ENCODE assay signal across 9 cellular contexts in genomic region chr2:239327536-239328305, GRCh38.
A peak's percentile ranks its signal among the peaks of the same experiment; 100 is the strongest.
DNase-seq lines count a peak whose midpoint lies in the region; ATAC-seq, FAIRE-seq and TF ChIP-seq lines count a peak whose summit lies in the region.
"Had no signal": no experiment of that assay in that cellular context is flagged by ENCODE, and none has a peak within 500 bp of the region (broad histone marks: within the 10 kb centered on the region; RNA-seq: fewer than 3 reads in every experiment).

No MANE protein-coding gene starts in this region.

- FAIRE-seq in D721Med (lab: Jason Lieb, UNC): no peak
- FAIRE-seq: colon had no signal

- intact Hi-C loops in sigmoid colon (cut with DNase I): loop anchor here (1.0 to 10.0 kb wide), 3 partner anchors 17 to 1463 kb away; no protein-coding TSS in a partner anchor

- ATAC-seq in GM19043 (IDR thresholded peaks at IDR 0.05; ENCODE audit: low read depth, unreplicated experiment): peak; percentile 32
- peak; percentile 19 for ATAC-seq in HG03342 (IDR thresholded peaks at IDR 0.05; ENCODE audit: unreplicated experiment)
- no peak for ATAC-seq in GM18505 (IDR thresholded peaks at IDR 0.05; ENCODE audit: unreplicated experiment)

- H3K27ac ChIP-seq in esophagus (ENCODE audit: low read depth in 2 of 2, low read length in 1 of 2): peak overlapping the region; percentile 86 to 91
- peak overlapping the region; percentile 92 to 97 (median 96) for H3K27ac ChIP-seq in sigmoid colon

- H3K9me3 ChIP-seq in esophagus (ENCODE audit: control insufficient read depth in 2 of 2, insufficient read depth in 1 of 2, low read depth in 1 of 2, low read length in 1 of 2) (no peaks in the 10 kb centered on the region), sigmoid colon (no peaks in the 10 kb centered on the region)

- TF ChIP-seq POLR2A in sigmoid colon (IDR thresholded peaks at IDR 0.05) (no peak), GM18505 (IDR thresholded peaks at IDR 0.05; ENCODE audit: borderline replicate concordance, extremely low read depth, insufficient read depth, insufficient read length) (no peak)

- no peak for DNase-seq in sigmoid colon
- no peak for DNase-seq in DMS79 (lab: John Stamatoyannopoulos, UW)
- DNase-seq in NCI-H526 (lab: John Stamatoyannopoulos, UW): no peak
- no peak for DNase-seq in D721Med (ENCODE audit: insufficient read length, low spot score)

- TF ChIP-seq EP300 in sigmoid colon (IDR thresholded peaks at IDR 0.05): no peak

- TF ChIP-seq CTCF in sigmoid colon (IDR thresholded peaks at IDR 0.05) (no peak), D721Med (IDR thresholded peaks at IDR 0.05; ENCODE audit: insufficient read depth, missing control alignments) (no peak)

- whole genome bisulfite sequencing in esophagus, 2 donors: 60 to 64% methylated on average over 11 of the region's 11 CpGs
- WGBS in sigmoid colon, 2 donors: 64 to 85% methylated on average over 11 of the region's 11 CpGs

- H3K27me3 ChIP-seq in esophagus (ENCODE audit: control insufficient read depth in 1 of 2, insufficient read depth in 2 of 2, low read length in 2 of 2) (no peaks in the 10 kb centered on the region), sigmoid colon (no peaks in the 10 kb centered on the region)

- H3K36me3 ChIP-seq in esophagus (ENCODE audit: control insufficient read depth in 2 of 2, insufficient read depth in 2 of 2, low read length in 1 of 2): no peaks in the 10 kb centered on the region
- H3K36me3 ChIP-seq in sigmoid colon: no peaks in the 10 kb centered on the region

- H3K4me1 ChIP-seq in esophagus (ENCODE audit: control insufficient read depth in 2 of 2, insufficient read depth in 2 of 2, low read length in 1 of 2): peaks cover 9 to 30% of the 10 kb centered on the region in 2 donors
- peaks cover 0 to 100% (median 84%) of the 10 kb centered on the region in 4 donors for H3K4me1 ChIP-seq in sigmoid colon

- H3K4me3 ChIP-seq in esophagus (ENCODE audit: low read depth in 1 of 2, low read length in 2 of 2): no peak overlapping the region
- H3K4me3 ChIP-seq in sigmoid colon: peak overlapping the region in 1 of 4 donors; percentile 18
